ENCODE assay signal across 9 cellular contexts in genomic region chr4:173252024-173252935, GRCh38.
A peak's percentile ranks its signal among the peaks of the same experiment; 100 is the strongest.
DNase-seq lines count a peak whose midpoint lies in the region; ATAC-seq and TF ChIP-seq lines count a peak whose summit lies in the region.
"Had no signal": no experiment of that assay in that cellular context is flagged by ENCODE, and none has a peak within 500 bp of the region (broad histone marks: within the 10 kb centered on the region; RNA-seq: fewer than 3 reads in every experiment).

No MANE protein-coding gene starts in this region.

- no peak overlapping the region for H3K4me3 Mint-ChIP-seq in activated naive CD8-positive, alpha-beta T cell treated with anti-CD3 and anti-CD28 coated beads, Interleukin-2, amount 50 U/mL, for 24 hours
- no peak overlapping the region for H3K4me3 Mint-ChIP-seq in activated naive CD8-positive, alpha-beta T cell treated with anti-CD3 and anti-CD28 coated beads for 36 hours
- no peak overlapping the region for H3K4me3 Mint-ChIP-seq in glutamatergic neuron (ENCODE audit: unreplicated experiment)
- no peak overlapping the region for H3K4me3 Mint-ChIP-seq in activated CD4-positive, alpha-beta T cell treated with anti-CD3 and anti-CD28 coated beads, Interleukin-2, amount 10 ng/mL, durations not matched to agents 24 days and 14 days

- peaks cover 36% of the 10 kb centered on the region; the same call in 1 of the 2 replicates for H3K36me3 ChIP-seq in Loucy (ENCODE audit: insufficient read depth, low read length)
- H3K36me3 ChIP-seq in smooth muscle cell (ENCODE audit: low read depth), result no peaks in the 10 kb centered on the region
- H3K36me3 ChIP-seq: upper lobe of left lung had no signal

- H3K9ac ChIP-seq in Loucy (ENCODE audit: low read depth, low read length, poor library complexity, severe bottlenecking) (peak overlapping the region; percentile 34), smooth muscle cell (ENCODE audit: low read depth) (no peak overlapping the region)

- H3K4me1 ChIP-seq in Loucy (ENCODE audit: insufficient read depth, low read length, poor library complexity, severe bottlenecking), result peaks cover 53% of the 10 kb centered on the region
- peaks cover 3% of the 10 kb centered on the region for H3K4me1 ChIP-seq in smooth muscle cell (ENCODE audit: low read depth)

- H3K9me3 Mint-ChIP-seq in activated naive CD8-positive, alpha-beta T cell treated with anti-CD3 and anti-CD28 coated beads, Interleukin-2, amount 50 U/mL, for 24 hours, result no peaks in the 10 kb centered on the region
- H3K9me3 Mint-ChIP-seq in activated naive CD8-positive, alpha-beta T cell treated with anti-CD3 and anti-CD28 coated beads for 36 hours, result no peaks in the 10 kb centered on the region
- no peaks in the 10 kb centered on the region for H3K9me3 Mint-ChIP-seq in glutamatergic neuron (ENCODE audit: unreplicated experiment)
- H3K9me3 Mint-ChIP-seq in activated CD4-positive, alpha-beta T cell treated with anti-CD3 and anti-CD28 coated beads, Interleukin-2, amount 10 ng/mL, durations not matched to agents 24 days and 14 days, result no peaks in the 10 kb centered on the region

- peak overlapping the region; percentile 34 for H3K4me3 ChIP-seq in Loucy (ENCODE audit: low read length, poor library complexity, severe bottlenecking)
- no peak overlapping the region for H3K4me3 ChIP-seq in smooth muscle cell
- H3K4me3 ChIP-seq: upper lobe of left lung had no signal

- H3K4me2 ChIP-seq in Loucy (ENCODE audit: low read depth, low read length, poor library complexity, severe bottlenecking) (peak overlapping the region; percentile 65), smooth muscle cell (no peak overlapping the region)

- WGBS in smooth muscle cell (ENCODE audit: low lambda C conversion rate), result 38% methylated on average over 6 of the region's 6 CpGs

- no peaks in the 10 kb centered on the region for H3K27me3 Mint-ChIP-seq in activated naive CD8-positive, alpha-beta T cell treated with anti-CD3 and anti-CD28 coated beads, Interleukin-2, amount 50 U/mL, for 24 hours
- no peaks in the 10 kb centered on the region for H3K27me3 Mint-ChIP-seq in activated naive CD8-positive, alpha-beta T cell treated with anti-CD3 and anti-CD28 coated beads for 36 hours
- no peaks in the 10 kb centered on the region for H3K27me3 Mint-ChIP-seq in glutamatergic neuron (ENCODE audit: unreplicated experiment)
- H3K27me3 Mint-ChIP-seq in activated CD4-positive, alpha-beta T cell treated with anti-CD3 and anti-CD28 coated beads, Interleukin-2, amount 10 ng/mL, durations not matched to agents 24 days and 14 days, result no peaks in the 10 kb centered on the region

- H2AFZ ChIP-seq in Loucy (ENCODE audit: low read length) (no peak overlapping the region), smooth muscle cell (ENCODE audit: low read depth) (no peak overlapping the region)

- no peaks in the 10 kb centered on the region for H3K9me3 ChIP-seq in Loucy (ENCODE audit: insufficient read depth, low read depth, low read length)
- H3K9me3 ChIP-seq in smooth muscle cell (replicated peaks; ENCODE audit: low read depth), result no peaks in the 10 kb centered on the region
- H3K9me3 ChIP-seq: upper lobe of left lung had no signal

- H3K79me2 ChIP-seq in Loucy (ENCODE audit: insufficient read depth, low read length) (peaks cover 88% of the 10 kb centered on the region), smooth muscle cell (ENCODE audit: low read depth) (no peaks in the 10 kb centered on the region)

- DNase-seq in activated naive CD8-positive, alpha-beta T cell treated with anti-CD3 and anti-CD28 coated beads, Interleukin-2, amount 50 U/mL, for 24 hours, result no peak
- no peak for DNase-seq in activated naive CD8-positive, alpha-beta T cell treated with anti-CD3 and anti-CD28 coated beads for 36 hours
- DNase-seq in HEK293T (ENCODE audit: extremely low spot score) (peak; percentile 47), glutamatergic neuron (peak; percentile 32), smooth muscle cell (lab: John Stamatoyannopoulos, UW; ENCODE audit: unreplicated experiment) (no peak)
- no peak for DNase-seq in activated CD4-positive, alpha-beta T cell treated with anti-CD3 and anti-CD28 coated beads, Interleukin-2, amount 10 ng/mL, durations not matched to agents 24 days and 14 days

- peaks cover 15% of the 10 kb centered on the region for H3K4me1 Mint-ChIP-seq in activated naive CD8-positive, alpha-beta T cell treated with anti-CD3 and anti-CD28 coated beads, Interleukin-2, amount 50 U/mL, for 24 hours
- H3K4me1 Mint-ChIP-seq in activated naive CD8-positive, alpha-beta T cell treated with anti-CD3 and anti-CD28 coated beads for 36 hours, result peaks cover 2% of the 10 kb centered on the region
- H3K4me1 Mint-ChIP-seq in glutamatergic neuron (ENCODE audit: low read depth, unreplicated experiment), result peaks cover 7% of the 10 kb centered on the region
- no peaks in the 10 kb centered on the region for H3K4me1 Mint-ChIP-seq in activated CD4-positive, alpha-beta T cell treated with anti-CD3 and anti-CD28 coated beads, Interleukin-2, amount 10 ng/mL, durations not matched to agents 24 days and 14 days

- POLR2A ChIA-PET in HEK293T (lab: Yijun Ruan, JAX), result interaction anchor here (0.8 to 1.1 kb wide), 3 partner anchors 16 to 229 kb away, joined by 3 to 4 read pairs (median 3); partner anchors contain the start of gene GALNT7

- no peaks in the 10 kb centered on the region for H3K9me2 ChIP-seq in Loucy (replicated peaks; ENCODE audit: low read depth, low read length)

- intact Hi-C loops in activated CD4-positive, alpha-beta T cell treated with anti-CD3 and anti-CD28 coated beads, Interleukin-2, amount 10 ng/mL, durations not matched to agents 24 days and 14 days (cut with micrococcal nuclease), result loop anchor here (5.0 kb wide), 1 partner anchor 85 kb away; the partner anchor contains the start of gene GALNT7

- H3F3A ChIP-seq in Loucy (ENCODE audit: low read depth) (peaks cover 10% of the 10 kb centered on the region; the same call in 1 of the 2 replicates), smooth muscle cell (ENCODE audit: low read depth) (peaks cover 3% of the 10 kb centered on the region)

- peaks cover 2% of the 10 kb centered on the region for H3K36me3 Mint-ChIP-seq in activated naive CD8-positive, alpha-beta T cell treated with anti-CD3 and anti-CD28 coated beads, Interleukin-2, amount 50 U/mL, for 24 hours (ENCODE audit: low read depth)
- peaks cover 13% of the 10 kb centered on the region for H3K36me3 Mint-ChIP-seq in activated naive CD8-positive, alpha-beta T cell treated with anti-CD3 and anti-CD28 coated beads for 36 hours
- no peaks in the 10 kb centered on the region for H3K36me3 Mint-ChIP-seq in glutamatergic neuron (ENCODE audit: unreplicated experiment)
- peaks cover 2% of the 10 kb centered on the region for H3K36me3 Mint-ChIP-seq in activated CD4-positive, alpha-beta T cell treated with anti-CD3 and anti-CD28 coated beads, Interleukin-2, amount 10 ng/mL, durations not matched to agents 24 days and 14 days (ENCODE audit: low read depth)

- peak overlapping the region; percentile 59 for H3K27ac ChIP-seq in smooth muscle cell (ENCODE audit: low read depth)
- H3K27ac ChIP-seq: upper lobe of left lung had no signal

- TF ChIP-seq CTCF in Loucy (conservative IDR thresholded peaks at IDR 0.05; ENCODE audit: low read length) (no peak), glutamatergic neuron (IDR thresholded peaks at IDR 0.05; ENCODE audit: partially characterized antibody, unreplicated experiment) (no peak), smooth muscle cell (IDR thresholded peaks at IDR 0.05; ENCODE audit: borderline replicate concordance, insufficient read depth, poor library complexity, severe bottlenecking) (no peak)

- ATAC-seq in activated naive CD8-positive, alpha-beta T cell treated with anti-CD3 and anti-CD28 coated beads, Interleukin-2, amount 50 U/mL, for 24 hours, result peak; percentile 69
- peak; percentile 96 for ATAC-seq in SK-N-SH treated with all-trans-retinoic acid at 6 μM for 48 hours

- peaks cover 70% of the 10 kb centered on the region for H4K20me1 ChIP-seq in Loucy (ENCODE audit: insufficient read depth, low read length, poor library complexity, severe bottlenecking)
- H4K20me1 ChIP-seq in smooth muscle cell (ENCODE audit: low read depth), result peaks cover 58% of the 10 kb centered on the region

- no peak overlapping the region for H3K27ac Mint-ChIP-seq in activated naive CD8-positive, alpha-beta T cell treated with anti-CD3 and anti-CD28 coated beads, Interleukin-2, amount 50 U/mL, for 24 hours
- H3K27ac Mint-ChIP-seq in activated naive CD8-positive, alpha-beta T cell treated with anti-CD3 and anti-CD28 coated beads for 36 hours, result no peak overlapping the region
- no peak overlapping the region for H3K27ac Mint-ChIP-seq in glutamatergic neuron (ENCODE audit: unreplicated experiment)
- H3K27ac Mint-ChIP-seq in activated CD4-positive, alpha-beta T cell treated with anti-CD3 and anti-CD28 coated beads, Interleukin-2, amount 10 ng/mL, durations not matched to agents 24 days and 14 days, result no peak overlapping the region

- CTCF ChIA-PET in HEK293T (lab: Yijun Ruan, JAX), result interaction anchor here (0.6 to 1.5 kb wide), 7 partner anchors 39 to 239 kb away, joined by 3 to 4 read pairs (median 3); no protein-coding TSS in a partner anchor

- H3K27me3 ChIP-seq in Loucy (ENCODE audit: insufficient read depth, low read length, poor library complexity, severe bottlenecking) (no peaks in the 10 kb centered on the region), smooth muscle cell (ENCODE audit: low read depth) (peaks cover 42% of the 10 kb centered on the region)
- H3K27me3 ChIP-seq: upper lobe of left lung had no signal

TF ChIP-seq in HEK293T, 16 proteins besides CTCF, POLR2A, EP300 and RAD21 (continues in another document):
- no peak for TF ChIP-seq SP1 (IDR thresholded peaks at IDR 0.05)
- TF ChIP-seq, protein P1, sequence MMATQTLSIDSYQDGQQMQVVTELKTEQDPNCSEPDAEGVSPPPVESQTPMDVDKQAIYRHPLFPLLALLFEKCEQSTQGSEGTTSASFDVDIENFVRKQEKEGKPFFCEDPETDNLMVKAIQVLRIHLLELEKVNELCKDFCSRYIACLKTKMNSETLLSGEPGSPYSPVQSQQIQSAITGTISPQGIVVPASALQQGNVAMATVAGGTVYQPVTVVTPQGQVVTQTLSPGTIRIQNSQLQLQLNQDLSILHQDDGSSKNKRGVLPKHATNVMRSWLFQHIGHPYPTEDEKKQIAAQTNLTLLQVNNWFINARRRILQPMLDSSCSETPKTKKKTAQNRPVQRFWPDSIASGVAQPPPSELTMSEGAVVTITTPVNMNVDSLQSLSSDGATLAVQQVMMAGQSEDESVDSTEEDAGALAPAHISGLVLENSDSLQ (IDR thresholded peaks at IDR 0.05), result peak; percentile 89

TF ChIP-seq in SK-N-SH treated with all-trans-retinoic acid at 6 μM for 48 hours, 23 proteins besides CTCF, POLR2A, EP300 and RAD21:
- TF ChIP-seq ZC3H10 (CRISPR knock-in tag; IDR thresholded peaks at IDR 0.05) (peak; percentile 39; the same call in 1 of the 2 replicates), RARB (CRISPR knock-in tag; IDR thresholded peaks at IDR 0.05) (no peak)

Comparison
In these comparisons a context has a peak if more than half of its experiments do, and no peak if none do; other contexts are left out.
1. DNase-seq: peak in HEK293T (single experiment) and glutamatergic neuron (single experiment); none in activated naive CD8-positive, alpha-beta T cell treated with anti-CD3 and anti-CD28 coated beads, Interleukin-2, amount 50 U/mL, for 24 hours (single experiment), activated naive CD8-positive, alpha-beta T cell treated with anti-CD3 and anti-CD28 coated beads for 36 hours (single experiment), smooth muscle cell (single experiment) and activated CD4-positive, alpha-beta T cell treated with anti-CD3 and anti-CD28 coated beads, Interleukin-2, amount 10 ng/mL, durations not matched to agents 24 days and 14 days (single experiment).